In the genomic region with DNA sequence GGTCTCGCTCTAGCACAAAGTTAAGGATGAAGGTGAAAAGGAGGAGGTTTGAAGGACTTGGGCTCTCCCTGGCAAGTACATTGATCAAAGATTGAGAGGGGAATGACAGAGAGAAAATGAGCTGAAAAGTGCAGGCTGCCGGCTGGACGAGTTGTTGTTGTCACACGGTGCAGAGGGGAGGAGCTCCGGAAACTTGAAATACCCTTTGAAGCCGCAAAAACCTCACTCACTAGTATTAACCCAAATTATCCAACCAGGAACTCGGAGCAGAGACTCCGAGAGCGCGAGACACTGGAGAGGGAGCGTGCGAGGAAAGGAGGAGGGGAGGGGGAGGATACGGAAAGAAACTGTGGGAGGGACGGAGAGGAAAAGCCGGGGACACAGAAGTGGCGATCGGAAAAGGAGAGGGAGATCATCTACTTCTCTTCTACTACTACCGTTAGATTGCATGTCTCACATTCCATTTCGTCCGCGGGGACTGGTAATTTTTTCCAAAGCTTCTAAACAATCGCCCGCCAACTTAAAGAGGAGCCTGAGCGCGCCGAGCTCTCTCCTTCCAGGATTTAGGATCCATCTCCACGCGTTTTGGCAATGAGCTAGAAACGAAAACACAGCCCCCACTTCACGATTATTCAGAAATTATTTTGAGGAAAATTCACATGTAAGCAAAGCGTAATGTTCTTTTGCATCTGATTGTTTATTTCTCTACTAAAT, we compare ENCODE assay signal across 1 cellular context.
TF ChIP-seq lines count a peak whose summit lies in the region.

Gene DACH1, minus strand, starts transcription at position 104 of the 714 bp plus-strand sequence.

TF ChIP-seq in SK-N-SH treated with all-trans-retinoic acid at 6 μM for 48 hours, 23 proteins besides CTCF, POLR2A, EP300 and RAD21 (continued from another document):
- TF ChIP-seq TSHZ2 (CRISPR knock-in tag; IDR thresholded peaks at IDR 0.05) (peak; percentile 65; the same call in 1 of the 2 replicates), BACH2 (CRISPR knock-in tag; IDR thresholded peaks at IDR 0.05; ENCODE audit: borderline replicate concordance) (no peak)
